In the genomic region with DNA sequence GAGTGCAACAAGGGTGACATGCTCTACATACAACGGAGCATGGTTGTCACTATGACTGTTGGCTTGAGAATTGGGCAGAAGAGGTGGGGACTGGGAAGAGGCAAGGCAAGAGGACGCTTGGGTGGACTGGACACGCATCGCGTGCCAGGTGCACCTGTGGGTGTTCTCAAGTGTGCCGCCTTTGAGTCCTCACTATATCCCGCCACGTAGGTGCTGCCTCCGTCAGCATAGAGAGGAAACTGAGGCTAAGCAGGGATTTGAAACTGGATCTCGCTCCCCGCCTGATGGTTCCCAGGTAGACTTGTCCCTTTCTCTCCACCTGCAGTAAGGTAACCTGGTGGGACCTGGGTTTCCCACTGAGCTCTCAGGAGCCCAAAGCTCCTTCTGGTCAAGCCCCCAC, we compare ENCODE assay signal across 23 cellular contexts. TPM values are rescaled to one million over a fixed set of nuclear protein-coding genes. Genes with fewer than 3 reads are reported as not detected.
"Had no signal": no experiment of that assay in that cellular context is flagged by ENCODE, and none has a peak within 500 bp of the region (broad histone marks: within the 10 kb centered on the region; RNA-seq: fewer than 3 reads in every experiment).

No MANE protein-coding gene starts in this region.

- H3K9me3 ChIP-seq: heart left ventricle, neutrophil, pancreas, prostate gland, right lobe of liver, suprapubic skin, thyroid gland, upper lobe of left lung, vagina had no signal

- H3K4me3 Mint-ChIP-seq: naive thymus-derived CD4-positive, alpha-beta T cell; nephron progenitor cell had no signal

- ATAC-seq: esophagus mucosa; heart left ventricle; left lobe of liver; naive thymus-derived CD4-positive, alpha-beta T cell; pancreas had no signal

- H3K27me3 ChIP-seq: heart left ventricle, neutrophil, pancreas, right lobe of liver, suprapubic skin, thyroid gland, upper lobe of left lung, vagina had no signal

- H3K27ac Mint-ChIP-seq: naive thymus-derived CD4-positive, alpha-beta T cell; nephron progenitor cell had no signal

- H3K27ac ChIP-seq: coronary artery, heart left ventricle, neutrophil, pancreas, prostate gland, right lobe of liver, suprapubic skin, thyroid gland, upper lobe of left lung, vagina had no signal

- H3K36me3 ChIP-seq: heart left ventricle, neutrophil, pancreas, prostate gland, right lobe of liver, suprapubic skin, thyroid gland, upper lobe of left lung, vagina had no signal

- DNase-seq: effector CD8-positive, alpha-beta T cell; hippocampal formation; mammary epithelial cell; nephron progenitor cell; stimulated activated CD4-positive, alpha-beta T cell treated with anti-CD3 and anti-CD28 coated beads, Interleukin-2, amount 100 ng/mL, for 24 hours; stimulated activated CD4-positive, alpha-beta T cell treated with anti-CD3 and anti-CD28 coated beads, Interleukin-4, amount 100 ng/mL, for 4 hours; stimulated activated naive CD4-positive, alpha-beta T cell treated with Interleukin-2 at 50 U/mL for 16 hours; thyroid gland had no signal

- H3K4me1 ChIP-seq: pancreas, prostate gland, right lobe of liver, suprapubic skin, thyroid gland, upper lobe of left lung, vagina had no signal

- H3K9me3 Mint-ChIP-seq: nephron progenitor cell had no signal

- H3K36me3 Mint-ChIP-seq: naive thymus-derived CD4-positive, alpha-beta T cell had no signal

- H3K4me3 ChIP-seq: coronary artery, heart left ventricle, pancreas, prostate gland, right lobe of liver, suprapubic skin, thyroid gland, upper lobe of left lung, vagina had no signal

RNA-seq across cellular contexts. Expression of a gene that starts 27.2 kb away (rescaled TPM):
- total RNA-seq: chondrocyte, glomerular endothelial cell, renal cortical epithelial cell had no signal
